ENCODE assay signal across 12 cellular contexts in the genomic region with DNA sequence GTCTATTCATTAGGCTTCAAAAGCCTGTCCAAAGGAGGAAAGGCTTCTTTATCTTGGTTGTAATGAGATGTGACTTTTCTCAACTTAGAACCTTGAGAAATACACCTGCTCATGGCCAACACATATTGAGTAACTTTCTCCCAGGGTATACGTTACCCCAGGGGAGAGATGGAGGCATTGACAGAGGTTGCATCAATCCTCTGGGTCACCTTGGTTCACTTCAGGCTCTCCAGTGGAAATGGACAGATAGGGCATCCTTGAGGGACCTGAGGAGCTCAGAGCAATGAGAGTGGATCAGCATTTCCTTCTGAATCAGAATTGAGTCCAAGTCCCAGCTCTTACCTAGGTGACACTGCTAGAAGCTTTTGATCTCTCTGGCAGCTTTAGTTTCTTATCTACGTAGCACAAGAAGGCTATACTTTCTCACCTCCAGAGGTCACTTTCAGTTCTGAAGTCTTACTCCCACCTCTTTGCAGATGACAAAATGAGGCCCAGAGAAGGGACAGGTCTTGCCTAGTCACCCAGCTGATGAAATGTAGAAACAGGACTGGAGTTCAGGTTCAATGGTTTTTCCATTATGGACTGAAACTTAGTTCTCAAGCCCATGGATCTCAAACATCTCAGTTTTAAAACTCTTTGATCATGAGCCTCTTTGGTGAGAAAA. TPM values are rescaled to one million over a fixed set of nuclear protein-coding genes. Genes with fewer than 3 reads are reported as not detected.
A peak's percentile ranks its signal among the peaks of the same experiment; 100 is the strongest.
DNase-seq lines count a peak whose midpoint lies in the region; ATAC-seq, FAIRE-seq and TF ChIP-seq lines count a peak whose summit lies in the region.
"Had no signal": no experiment of that assay in that cellular context is flagged by ENCODE, and none has a peak within 500 bp of the region (broad histone marks: within the 10 kb centered on the region; RNA-seq: fewer than 3 reads in every experiment).

No MANE protein-coding gene starts in this region.

- POLR2A ChIA-PET in activated CD4-positive, alpha-beta T cell treated with anti-CD3 and anti-CD28 coated beads for 36 hours (lab: Charles Lee), result interaction anchor here (1.4 kb wide), 1 partner anchor 91 kb away, joined by 5 read pairs; a partner anchor contains a TSS

- no peaks in the 10 kb centered on the region for H3K9me3 Mint-ChIP-seq in activated CD4-positive, alpha-beta T cell treated with anti-CD3 and anti-CD28 coated beads for 36 hours (ENCODE audit: low read depth)

- H3K36me3 ChIP-seq in hepatocyte (replicated peaks; ENCODE audit: insufficient read depth, low read depth) (no peaks in the 10 kb centered on the region), small intestine (ENCODE audit: control insufficient read depth in 2 of 2, insufficient read depth in 2 of 2, low read length in 2 of 2) (peaks cover 0 to 8% of the 10 kb centered on the region in 2 donors)

- H3K9me3 ChIP-seq in hepatocyte (ENCODE audit: low read depth), result no peaks in the 10 kb centered on the region
- H3K9me3 ChIP-seq in small intestine (ENCODE audit: control insufficient read depth, low read depth), result no peaks in the 10 kb centered on the region
- H3K9me3 ChIP-seq: thyroid gland had no signal

- H3K27me3 ChIP-seq in hepatocyte, result no peaks in the 10 kb centered on the region
- H3K27me3 ChIP-seq in small intestine (ENCODE audit: control insufficient read depth in 2 of 2, insufficient read depth in 2 of 2, low read length in 2 of 2), result no peaks in the 10 kb centered on the region
- H3K27me3 ChIP-seq: thyroid gland had no signal

- no peaks in the 10 kb centered on the region for H3K27me3 Mint-ChIP-seq in activated CD4-positive, alpha-beta T cell treated with anti-CD3 and anti-CD28 coated beads for 36 hours

- TF ChIP-seq CTCF in hepatocyte (IDR thresholded peaks at IDR 0.05; ENCODE audit: poor library complexity), result no peak

- H3K4me3 Mint-ChIP-seq in activated CD4-positive, alpha-beta T cell treated with anti-CD3 and anti-CD28 coated beads for 36 hours, result no peak overlapping the region

- peaks cover 19% of the 10 kb centered on the region for H3K4me1 Mint-ChIP-seq in activated CD4-positive, alpha-beta T cell treated with anti-CD3 and anti-CD28 coated beads for 36 hours

- no peak for FAIRE-seq in small intestine (lab: Jason Lieb, UNC)

- CTCF ChIA-PET in activated CD4-positive, alpha-beta T cell treated with anti-CD3 and anti-CD28 coated beads for 36 hours (lab: Charles Lee), result interaction anchor here (0.6 to 1.3 kb wide), 2 partner anchors 15 to 34 kb away, joined by 3 read pairs; no protein-coding TSS in a partner anchor

- H4K20me1 ChIP-seq in hepatocyte (ENCODE audit: insufficient read depth, poor library complexity, severe bottlenecking), result no peaks in the 10 kb centered on the region

- H3K27ac Mint-ChIP-seq in activated CD4-positive, alpha-beta T cell treated with anti-CD3 and anti-CD28 coated beads for 36 hours, result peak overlapping the region; percentile 20

- H3K4me2 ChIP-seq in hepatocyte, result no peak overlapping the region

- DNase-seq in activated CD4-positive, alpha-beta T cell treated with anti-CD3 and anti-CD28 coated beads for 36 hours, result peak; percentile 16
- no peak for DNase-seq in activated CD4-positive, alpha-beta T cell treated with anti-CD3 and anti-CD28 coated beads, Interleukin-2, amount 50 U/mL, for 1 hour
- DNase-seq in hepatocyte (ENCODE audit: low spot score), result peak; percentile 22
- DNase-seq in small intestine, result no peak
- DNase-seq in superior temporal gyrus (ENCODE audit: extremely low spot score), result no peak
- no peak for DNase-seq in DMS79 (lab: John Stamatoyannopoulos, UW)
- DNase-seq: cortex of kidney, NCI-H187 treated with DMSO at 0.1 percent for 48 hours, SHP77, thyroid gland had no signal

- intact Hi-C loops in activated CD4-positive, alpha-beta T cell treated with anti-CD3 and anti-CD28 coated beads for 36 hours (cut with DNase I, micrococcal nuclease), result no loop called here

- H3K27ac ChIP-seq in hepatocyte (no peak overlapping the region), small intestine (ENCODE audit: low read depth in 1 of 2, low read length in 1 of 2) (no peak overlapping the region)
- H3K27ac ChIP-seq: thyroid gland had no signal

- H3K4me3 ChIP-seq in hepatocyte (no peak overlapping the region), small intestine (ENCODE audit: low read depth in 1 of 2, low read length in 2 of 2) (no peak overlapping the region)
- H3K4me3 ChIP-seq: thyroid gland had no signal

- H3K9me2 ChIP-seq in hepatocyte (replicated peaks; ENCODE audit: insufficient read depth), result no peaks in the 10 kb centered on the region

- H3K36me3 Mint-ChIP-seq in activated CD4-positive, alpha-beta T cell treated with anti-CD3 and anti-CD28 coated beads for 36 hours (ENCODE audit: low read depth), result peaks cover 2% of the 10 kb centered on the region

- H3K4me1 ChIP-seq in hepatocyte (ENCODE audit: insufficient read depth) (no peaks in the 10 kb centered on the region), small intestine (ENCODE audit: control insufficient read depth in 2 of 2, insufficient read depth in 1 of 2, low read depth in 1 of 2, low read length in 1 of 2) (no peaks in the 10 kb centered on the region)

- peak; percentile 95 for ATAC-seq in activated CD4-positive, alpha-beta T cell treated with anti-CD3 and anti-CD28 coated beads for 36 hours
- ATAC-seq in GM21423 (IDR thresholded peaks at IDR 0.05; ENCODE audit: unreplicated experiment) (peak; percentile 69), HG03139 (IDR thresholded peaks at IDR 0.05; ENCODE audit: unreplicated experiment) (peak; percentile 86)

- H3K79me2 ChIP-seq in hepatocyte, result peaks cover 17% of the 10 kb centered on the region

- 24% methylated on average over 2 of the region's 2 CpGs for WGBS in hepatocyte (ENCODE audit: low lambda C conversion rate, missing lambda C conversion rate)
- 8 to 65% (median 43%) methylated on average over 2 of the region's 2 CpGs for WGBS in small intestine, 3 donors

- no peak overlapping the region for H2AFZ ChIP-seq in hepatocyte

RNA-seq across cellular contexts. Expression of a gene that starts 35.2 kb away (rescaled TPM):
- 1 to 10 TPM; 3.2 to 4.0 TPM for total RNA-seq in activated CD4-positive, alpha-beta T cell treated with anti-CD3 and anti-CD28 coated beads for 36 hours
- total RNA-seq in hepatocyte, result 51.0 and 55.5 TPM in 2 replicates
- polyA plus RNA-seq in hepatocyte (21.6 and 22.2 TPM in 2 replicates), small intestine (10 to 100 TPM; 13.1 to 26.8 (median 15.9) TPM)

Comparison
In these comparisons a context has a peak if more than half of its experiments do, and no peak if none do; other contexts are left out.
1. DNase-seq: peak in activated CD4-positive, alpha-beta T cell treated with anti-CD3 and anti-CD28 coated beads for 36 hours (single experiment) and hepatocyte (single experiment); none in activated CD4-positive, alpha-beta T cell treated with anti-CD3 and anti-CD28 coated beads, Interleukin-2, amount 50 U/mL, for 1 hour (single experiment), small intestine (single experiment), superior temporal gyrus (single experiment) and DMS79 (single experiment).
2. RNA of a gene that starts 35.2 kb away (total RNA-seq): 51.0 to 55.5 TPM in hepatocyte; 3.2 to 4.0 TPM in activated CD4-positive, alpha-beta T cell treated with anti-CD3 and anti-CD28 coated beads for 36 hours; every median in the first group is over 10 times any median in the second.
3. Peak in every context shown above with its lines, with median percentiles within 50 percentile points of each other: ATAC-seq.